ENCODE assay signal across 10 cellular contexts in genomic region chr9:6777218-6777902, GRCh38. TPM values are rescaled to one million over a fixed set of nuclear protein-coding genes. Genes with fewer than 3 reads are reported as not detected.
DNase-seq lines count a peak whose midpoint lies in the region; ATAC-seq and TF ChIP-seq lines count a peak whose summit lies in the region.
"Had no signal": no experiment of that assay in that cellular context is flagged by ENCODE, and none has a peak within 500 bp of the region (broad histone marks: within the 10 kb centered on the region; RNA-seq: fewer than 3 reads in every experiment).

No MANE protein-coding gene starts in this region.

- H3K27ac Mint-ChIP-seq in endodermal cell = peak overlapping the region; percentile 91

- WGBS in endodermal cell (ENCODE audit: insufficient coverage in 1 of 2, insufficient read length in 1 of 2), 2 experiments = 28 to 38% methylated on average over 3 to 6 of the region's 6 CpGs
- 80 to 84% (median 84%) methylated on average over 6 of the region's 6 CpGs for WGBS in heart left ventricle, 4 donors

- H3K27me3 ChIP-seq in BLaER1 (no peaks in the 10 kb centered on the region), endodermal cell (ENCODE audit: control insufficient read depth, insufficient read depth, low read length, poor library complexity, severe bottlenecking) (no peaks in the 10 kb centered on the region), heart left ventricle (no peaks in the 10 kb centered on the region)

- DNase-seq in endodermal cell (peak; percentile 75), globus pallidus (ENCODE audit: low spot score) (no peak), heart left ventricle (no peak)
- no peak for DNase-seq in central memory CD4-positive, alpha-beta T cell
- DNase-seq in stimulated activated CD4-positive, alpha-beta T cell treated with anti-CD3 and anti-CD28 coated beads, Interleukin-2, amount 100 ng/mL, for 48 hours = no peak
- DNase-seq: AML-193, NCI-H1105 treated with DMSO at 0.1 percent for 48 hours had no signal

- peak overlapping the region; percentile 27; the same call in 1 of the 2 replicates for H3K9ac ChIP-seq in BLaER1
- peak overlapping the region; percentile 17 for H3K9ac ChIP-seq in endodermal cell (ENCODE audit: extremely low read depth, low read length, poor library complexity, severe bottlenecking)

- H3K36me3 ChIP-seq in BLaER1 = peaks cover 29% of the 10 kb centered on the region
- H3K36me3 ChIP-seq in endodermal cell (ENCODE audit: control insufficient read depth, insufficient read depth, low read length) = no peaks in the 10 kb centered on the region
- no peaks in the 10 kb centered on the region for H3K36me3 ChIP-seq in heart left ventricle

- peak; percentile 60 for ATAC-seq in GM18502 (IDR thresholded peaks at IDR 0.05; ENCODE audit: poor library complexity, unreplicated experiment)
- peak; percentile 53 for ATAC-seq in HG03378 (IDR thresholded peaks at IDR 0.05; ENCODE audit: unreplicated experiment)
- no peak for ATAC-seq in heart left ventricle

- TF ChIP-seq POLR2A in heart left ventricle (IDR thresholded peaks at IDR 0.05) = no peak

- intact Hi-C loops in heart left ventricle (cut with DNase I) = no loop called here

- H4K20me1 ChIP-seq in BLaER1 = peaks cover 81% of the 10 kb centered on the region

- H3K4me3 Mint-ChIP-seq in endodermal cell = peak overlapping the region; percentile 9

- H3K4me3 ChIP-seq in BLaER1 (peak overlapping the region; percentile 3; the same call in 1 of the 2 replicates), endodermal cell (ENCODE audit: low read length) (peak overlapping the region; percentile 61), heart left ventricle (no peak overlapping the region)

- H3K4me2 ChIP-seq in BLaER1 = peak overlapping the region; percentile 65

- H3K36me3 Mint-ChIP-seq in endodermal cell (ENCODE audit: low read depth) = peaks cover 3% of the 10 kb centered on the region

- H3K27ac ChIP-seq in BLaER1 (peak overlapping the region; percentile 57), endodermal cell (ENCODE audit: low read depth, low read length) (no peak overlapping the region), heart left ventricle (no peak overlapping the region)

- H3K4me1 ChIP-seq in BLaER1 (peaks cover 55% of the 10 kb centered on the region), endodermal cell (ENCODE audit: control insufficient read depth, insufficient read depth, low read length) (peaks cover 15% of the 10 kb centered on the region), heart left ventricle (peaks cover 0 to 33% (median 18%) of the 10 kb centered on the region in 12 donors)

- peaks cover 33% of the 10 kb centered on the region for H3K4me1 Mint-ChIP-seq in endodermal cell

- H3K9me3 Mint-ChIP-seq in endodermal cell = no peaks in the 10 kb centered on the region

- TF ChIP-seq CTCF in endodermal cell (conservative IDR thresholded peaks at IDR 0.05) = no peak
- TF ChIP-seq CTCF in heart left ventricle (IDR thresholded peaks at IDR 0.05) = no peak

- H3K27me3 Mint-ChIP-seq in endodermal cell (ENCODE audit: insufficient read depth) = no peaks in the 10 kb centered on the region

- peaks cover 19% of the 10 kb centered on the region; the same call in 1 of the 2 replicates for H3K9me3 ChIP-seq in BLaER1
- H3K9me3 ChIP-seq in endodermal cell (ENCODE audit: control insufficient read depth, low read length) = no peaks in the 10 kb centered on the region
- H3K9me3 ChIP-seq in heart left ventricle = no peaks in the 10 kb centered on the region

RNA-seq across cellular contexts. Expression of gene KDM4C, which starts 19.6 kb away (rescaled TPM):
- total RNA-seq in endodermal cell (10 to 100 TPM; 12.8 to 31.5 TPM), heart left ventricle (10 to 100 TPM in 8 of 9 donors, 1 to 10 TPM in 1; 8.8 to 19.9 (median 14.1) TPM)
- polyA plus RNA-seq in endodermal cell (2013, experiment 1 of 2) = 10.3 TPM
- 9.4 TPM for polyA plus RNA-seq in endodermal cell (2013, experiment 2 of 2)
- polyA plus RNA-seq in heart left ventricle = 1 to 10 TPM; 4.4 to 9.9 TPM

Comparison
In these comparisons a context has a peak if more than half of its experiments do, and no peak if none do; other contexts are left out.
1. H3K4me3 ChIP-seq: peak in BLaER1 (single experiment) and endodermal cell (single experiment); none in heart left ventricle (0 of 12).
2. ATAC-seq: peak in GM18502 (single experiment) and HG03378 (single experiment); none in heart left ventricle (0 of 4).